19 cellular contexts compared by ENCODE assay signal in genomic region chr11:72777755-72778278, GRCh38. TPM values are rescaled to one million over a fixed set of nuclear protein-coding genes. Genes with fewer than 3 reads are reported as not detected.
A peak's percentile ranks its signal among the peaks of the same experiment; 100 is the strongest.
DNase-seq lines count a peak whose midpoint lies in the region; ATAC-seq, FAIRE-seq and TF ChIP-seq lines count a peak whose summit lies in the region.
"Had no signal": no experiment of that assay in that cellular context is flagged by ENCODE, and none has a peak within 500 bp of the region (broad histone marks: within the 10 kb centered on the region; RNA-seq: fewer than 3 reads in every experiment).

No MANE protein-coding gene starts in this region.

- H3K9ac ChIP-seq in K562 (ENCODE audit: insufficient read depth in 1 of 2, low read depth in 2 of 2, low read length in 2 of 2), result peak overlapping the region; percentile 79 to 87

- H3K4me2 ChIP-seq in K562 (ENCODE audit: insufficient read depth, low read length), result peak overlapping the region; percentile 80

- intact Hi-C loops in K562 (cut with micrococcal nuclease), result loop anchor here (5.0 kb wide), 1 partner anchor 36 kb away; no protein-coding TSS in a partner anchor

- BruUV-seq in K562 (replicated peaks; lab: Mats Ljungman, UMichigan), result no TSS peak

- H3K36me3 ChIP-seq in K562 (ENCODE audit: control insufficient read depth, insufficient read depth, low read length), result peaks cover 6% of the 10 kb centered on the region; the same call in 1 of the 3 replicates
- H3K36me3 ChIP-seq: ascending aorta, upper lobe of left lung had no signal

- FAIRE-seq in K562 (lab: Jason Lieb, UNC), result no peak
- FAIRE-seq: H1 had no signal

- in situ Hi-C loops in K562 (cut with MboI), result no loop called here

- no peak for ATAC-seq in activated naive CD4-positive, alpha-beta T cell treated with anti-CD3 and anti-CD28 coated beads, Interleukin-2, amount 50 U/mL, for 72 hours
- ATAC-seq in K562 (no peak), esophagus mucosa (no peak)
- ATAC-seq: natural killer cell treated with Interleukin-12 subunit alpha and Interleukin-12 subunit beta and Interleukin-15 and Interleukin-18, amount 100 ng/mL, for 72 hours; sciatic nerve had no signal

- no peak for TF ChIP-seq EP300 in K562 (IDR thresholded peaks at IDR 0.05; ENCODE audit: low read length)

- H3K79me2 ChIP-seq in K562 (ENCODE audit: control insufficient read depth, insufficient read depth, low read length), result peaks cover 11% of the 10 kb centered on the region; the same call in 2 of the 3 replicates

- no peaks in the 10 kb centered on the region for H3K9me3 Mint-ChIP-seq in activated naive CD4-positive, alpha-beta T cell treated with anti-CD3 and anti-CD28 coated beads, Interleukin-2, amount 50 U/mL, for 72 hours
- H3K9me3 Mint-ChIP-seq: natural killer cell treated with Interleukin-12 subunit alpha and Interleukin-12 subunit beta and Interleukin-15 and Interleukin-18, amount 100 ng/mL, for 72 hours had no signal

- no peaks in the 10 kb centered on the region for H4K20me1 ChIP-seq in K562 (replicated peaks; ENCODE audit: control insufficient read depth, insufficient read depth, low read length)

- H3K4me3 ChIP-seq in K562, result no peak overlapping the region
- H3K4me3 ChIP-seq: ascending aorta, upper lobe of left lung had no signal

- peak overlapping the region; percentile 5 to 50 for H3K27ac Mint-ChIP-seq in activated naive CD4-positive, alpha-beta T cell treated with anti-CD3 and anti-CD28 coated beads, Interleukin-2, amount 50 U/mL, for 72 hours
- H3K27ac Mint-ChIP-seq: natural killer cell treated with Interleukin-12 subunit alpha and Interleukin-12 subunit beta and Interleukin-15 and Interleukin-18, amount 100 ng/mL, for 72 hours had no signal

- CTCF ChIA-PET in K562 (lab: Yijun Ruan, JAX; ENCODE audit: low intra/inter-chr PET ratio), result no interaction called here

- no peak for TF ChIP-seq RAD21 in K562 (CRISPR knock-in tag; conservative IDR thresholded peaks at IDR 0.05 in 1 of 2, IDR thresholded peaks at IDR 0.05 in 1 of 2)

- peaks cover 80 to 87% of the 10 kb centered on the region in 2 experiments for H3K4me1 ChIP-seq in K562 (replicated peaks in 1 of 2; ENCODE audit: control insufficient read depth in 2 of 2, insufficient read depth in 2 of 2, low read length in 2 of 2)

- H3K9me1 ChIP-seq in K562 (ENCODE audit: control insufficient read depth, insufficient read depth, low read length), result peaks cover 4% of the 10 kb centered on the region

- 38% methylated on average over 5 of the region's 5 CpGs for WGBS in K562 (ENCODE audit: insufficient coverage, low coverage, missing lambda C conversion rate)

- H3K27ac ChIP-seq in K562 (ENCODE audit: extremely low read depth, low read depth, low read length), result peak overlapping the region; percentile 94
- H3K27ac ChIP-seq: ascending aorta had no signal

- H3K27me3 ChIP-seq in K562 (ENCODE audit: control insufficient read depth in 2 of 2, insufficient read depth in 2 of 2, low read length in 2 of 2), result no peaks in the 10 kb centered on the region
- H3K27me3 ChIP-seq: ascending aorta, upper lobe of left lung had no signal

- POLR2A ChIA-PET in K562 (lab: Yijun Ruan, JAX), result interaction anchor here (1.1 to 4.0 kb wide), 3 partner anchors 9 to 34 kb away, joined by 3 to 36 read pairs (median 15); no protein-coding TSS in a partner anchor

- no peak for DNase-seq in activated naive CD4-positive, alpha-beta T cell treated with anti-CD3 and anti-CD28 coated beads, Interleukin-2, amount 50 U/mL, for 72 hours (ENCODE audit: low spot score in 2 of 2)
- no peak for DNase-seq in activated naive CD4-positive, alpha-beta T cell treated with anti-CD3 and anti-CD28 coated beads, Interleukin-2, amount 50 U/mL, for 16 hours
- peak in 1 of 4 experiments; percentile 27 for DNase-seq in K562 (ENCODE audit: extremely low read depth in 1 of 4, low spot score in 3 of 4)
- peak; percentile 3 for DNase-seq in midbrain (lab: John Stamatoyannopoulos, UW)
- DNase-seq in superior temporal gyrus (ENCODE audit: extremely low spot score), result peak; percentile 48
- no peak for DNase-seq in NCI-H82 (lab: John Stamatoyannopoulos, UW)
- DNase-seq in OCI-M2 (lab: John Stamatoyannopoulos, UW; ENCODE audit: unreplicated experiment), result no peak
- DNase-seq: ACHN; cortex of kidney; GF-D8; NCI-H187; stimulated activated CD4-positive, alpha-beta T cell treated with anti-CD3 and anti-CD28 coated beads, Interleukin-2, amount 100 ng/mL, for 48 hours; SW 1271; upper lobe of left lung had no signal

- H2AFZ ChIP-seq in K562 (ENCODE audit: low read depth, low read length), result no peak overlapping the region

- no peaks in the 10 kb centered on the region for H3K36me3 Mint-ChIP-seq in activated naive CD4-positive, alpha-beta T cell treated with anti-CD3 and anti-CD28 coated beads, Interleukin-2, amount 50 U/mL, for 72 hours
- H3K36me3 Mint-ChIP-seq: natural killer cell treated with Interleukin-12 subunit alpha and Interleukin-12 subunit beta and Interleukin-15 and Interleukin-18, amount 100 ng/mL, for 72 hours had no signal

- no peak for TF ChIP-seq POLR2A in K562 (conservative IDR thresholded peaks at IDR 0.05)

- no peak for TF ChIP-seq CTCF in K562 (IDR thresholded peaks at IDR 0.05 in 2 of 3, conservative IDR thresholded peaks at IDR 0.05 in 1 of 3; ENCODE audit: insufficient read depth in 2 of 3, low read depth in 1 of 3, low read length in 3 of 3)

- H3K9me3 ChIP-seq in K562 (replicated peaks; ENCODE audit: control insufficient read depth, insufficient read depth, low read depth, low read length), result no peaks in the 10 kb centered on the region
- H3K9me3 ChIP-seq: ascending aorta, upper lobe of left lung had no signal

RNA-seq across cellular contexts. Expression of gene STARD10, which starts 16.0 kb away (rescaled TPM):
- total RNA-seq in activated naive CD4-positive, alpha-beta T cell treated with anti-CD3 and anti-CD28 coated beads, Interleukin-2, amount 50 U/mL, for 72 hours, result 10 to 100 TPM in 1 of 2 donors, 1 to 10 TPM in 1; 8.0 to 11.9 TPM
- total RNA-seq in K562 (2011; cell fraction: chromatin; rRNA removed; ENCODE audit: low replicate concordance), result 13.4 and 36.4 TPM in 2 replicates
- total RNA-seq in K562 (2011; cell fraction: nucleolus; rRNA removed), result 36.2 and 45.1 TPM in 2 replicates
- total RNA-seq in K562 (2011; cell fraction: nucleoplasm; rRNA removed), result 27.5 and 29.2 TPM in 2 replicates
- 51.1 and 52.9 TPM in 2 replicates for total RNA-seq in K562 (2014; rRNA removed)
- 18.1 and 18.3 TPM in 2 replicates for total RNA-seq in K562 (2014; rRNA removed; fragmentation: Illumina TruSeq; extraction: Trizol)
- total RNA-seq in K562 (2015; rRNA removed; fragmentation: Illumina TruSeq; extraction: Trizol), result 32.3 and 35.3 TPM in 2 replicates
- total RNA-seq in K562 (2021), result 31.9 and 37.5 TPM in 2 replicates
- polyA plus RNA-seq in K562 (2011; rRNA removed), result 33.8 and 53.6 TPM in 2 replicates
- 55.3 and 60.0 TPM in 2 replicates for polyA plus RNA-seq in K562 (2011; cell fraction: cytosol; rRNA removed)
- polyA plus RNA-seq in K562 (2011; cell fraction: nucleus; rRNA removed), result 31.9 and 33.6 TPM in 2 replicates
- 40.3 and 41.6 TPM in 2 replicates for polyA plus RNA-seq in K562 (2012)
- 43.8 and 49.3 TPM in 2 replicates for polyA plus RNA-seq in K562 (2014; fragmentation: Illumina TruSeq; extraction: Trizol)
- polyA plus RNA-seq in K562 (2014; fragmentation: Nextera tagmentation; extraction: Ambion mirVana), result under 1 TPM; 0.15 to 0.51 TPM
- 37.6 and 47.9 TPM in 2 replicates for polyA plus RNA-seq in K562 (2014; rRNA removed)
- polyA minus RNA-seq in K562 (2011; rRNA and poly(A)+ RNA removed), result 22.8 and 32.2 TPM in 2 replicates
- 25.5 and 30.8 TPM in 2 replicates for polyA minus RNA-seq in K562 (2011; cell fraction: cytosol; rRNA and poly(A)+ RNA removed)
- 7.8 and 15.0 TPM in 2 replicates for polyA minus RNA-seq in K562 (2011; cell fraction: nucleus; rRNA and poly(A)+ RNA removed)
- total RNA-seq in esophagus mucosa, result 68.8 TPM

RNA-seq across cellular contexts. Expression of gene ARAP1, which starts 25.6 kb away (rescaled TPM):
- 100 to 1,000 TPM; 102 to 121 TPM for total RNA-seq in activated naive CD4-positive, alpha-beta T cell treated with anti-CD3 and anti-CD28 coated beads, Interleukin-2, amount 50 U/mL, for 72 hours
- 154 and 336 TPM in 2 replicates for total RNA-seq in K562 (2011; cell fraction: chromatin; rRNA removed; ENCODE audit: low replicate concordance)
- total RNA-seq in K562 (2011; cell fraction: nucleolus; rRNA removed), result 191 and 196 TPM in 2 replicates
- total RNA-seq in K562 (2011; cell fraction: nucleoplasm; rRNA removed), result 146 and 161 TPM in 2 replicates
- 42.0 and 46.1 TPM in 2 replicates for total RNA-seq in K562 (2014; rRNA removed)
- total RNA-seq in K562 (2014; rRNA removed; fragmentation: Illumina TruSeq; extraction: Trizol), result 7.4 and 10.6 TPM in 2 replicates
- 24.6 and 26.1 TPM in 2 replicates for total RNA-seq in K562 (2015; rRNA removed; fragmentation: Illumina TruSeq; extraction: Trizol)
- total RNA-seq in K562 (2021), result 60.7 and 67.0 TPM in 2 replicates
- polyA plus RNA-seq in K562 (2011; rRNA removed), result 22.1 and 37.3 TPM in 2 replicates
- 24.6 and 28.2 TPM in 2 replicates for polyA plus RNA-seq in K562 (2011; cell fraction: cytosol; rRNA removed)
- polyA plus RNA-seq in K562 (2011; cell fraction: nucleus; rRNA removed), result 196 and 222 TPM in 2 replicates
- polyA plus RNA-seq in K562 (2012), result 43.7 and 72.2 TPM in 2 replicates
- polyA plus RNA-seq in K562 (2014; fragmentation: Illumina TruSeq; extraction: Trizol), result 24.6 and 31.8 TPM in 2 replicates
- polyA plus RNA-seq in K562 (2014; fragmentation: Nextera tagmentation; extraction: Ambion mirVana), result under 1 TPM; 0.23 to 0.38 TPM
- 34.1 and 38.4 TPM in 2 replicates for polyA plus RNA-seq in K562 (2014; rRNA removed)
- polyA minus RNA-seq in K562 (2011; rRNA and poly(A)+ RNA removed), result 21.7 and 23.5 TPM in 2 replicates
- polyA minus RNA-seq in K562 (2011; cell fraction: cytosol; rRNA and poly(A)+ RNA removed), result 35.0 and 48.2 TPM in 2 replicates
- polyA minus RNA-seq in K562 (2011; cell fraction: nucleus; rRNA and poly(A)+ RNA removed), result 50.9 and 51.5 TPM in 2 replicates
- 31.0 TPM for total RNA-seq in esophagus mucosa

RNA-seq across cellular contexts. Expression of gene ATG16L2, which starts 36.4 kb away (rescaled TPM):
- 100 to 1,000 TPM in 1 of 2 donors, 10 to 100 TPM in 1; 64.2 to 189 TPM for total RNA-seq in activated naive CD4-positive, alpha-beta T cell treated with anti-CD3 and anti-CD28 coated beads, Interleukin-2, amount 50 U/mL, for 72 hours
- 57.3 and 108 TPM in 2 replicates for total RNA-seq in K562 (2011; cell fraction: chromatin; rRNA removed; ENCODE audit: low replicate concordance)
- total RNA-seq in K562 (2011; cell fraction: nucleolus; rRNA removed), result 50.4 and 52.2 TPM in 2 replicates
- 58.1 and 76.9 TPM in 2 replicates for total RNA-seq in K562 (2011; cell fraction: nucleoplasm; rRNA removed)
- total RNA-seq in K562 (2014; rRNA removed) (3.4 and 4.3 TPM in 2 replicates), K562 (2014; rRNA removed; fragmentation: Illumina TruSeq; extraction: Trizol) (2.5 and 2.9 TPM in 2 replicates), K562 (2015; rRNA removed; fragmentation: Illumina TruSeq; extraction: Trizol) (4.9 and 6.7 TPM in 2 replicates), K562 (2021) (6.2 and 6.4 TPM in 2 replicates), esophagus mucosa (16.1 TPM)
- polyA plus RNA-seq in K562 (2011; rRNA removed) (8.4 and 10.6 TPM in 2 replicates), K562 (2014; fragmentation: Illumina TruSeq; extraction: Trizol) (6.3 and 6.4 TPM in 2 replicates), K562 (2014; fragmentation: Nextera tagmentation; extraction: Ambion mirVana) (under 1 TPM; 0.18 to 0.59 TPM), K562 (2014; rRNA removed) (11.2 and 12.0 TPM in 2 replicates)
- polyA plus RNA-seq in K562 (2011; cell fraction: cytosol; rRNA removed), result 5.7 TPM in 2 replicates
- 100 and 142 TPM in 2 replicates for polyA plus RNA-seq in K562 (2011; cell fraction: nucleus; rRNA removed)
- polyA plus RNA-seq in K562 (2012), result 13.7 and 47.5 TPM in 2 replicates
- 4.1 and 4.6 TPM in 2 replicates for polyA minus RNA-seq in K562 (2011; rRNA and poly(A)+ RNA removed)
- 1.1 and 2.8 TPM in 2 replicates for polyA minus RNA-seq in K562 (2011; cell fraction: cytosol; rRNA and poly(A)+ RNA removed)
- 17.1 and 18.2 TPM in 2 replicates for polyA minus RNA-seq in K562 (2011; cell fraction: nucleus; rRNA and poly(A)+ RNA removed)

Comparison
In these comparisons a context has a peak if more than half of its experiments do, and no peak if none do; other contexts are left out.
1. DNase-seq: peak in midbrain (single experiment) and superior temporal gyrus (single experiment); none in activated naive CD4-positive, alpha-beta T cell treated with anti-CD3 and anti-CD28 coated beads, Interleukin-2, amount 50 U/mL, for 72 hours (0 of 2), activated naive CD4-positive, alpha-beta T cell treated with anti-CD3 and anti-CD28 coated beads, Interleukin-2, amount 50 U/mL, for 16 hours (single experiment), NCI-H82 (single experiment) and OCI-M2 (single experiment).